ENCODE assay signal across 24 cellular contexts in the genomic region with DNA sequence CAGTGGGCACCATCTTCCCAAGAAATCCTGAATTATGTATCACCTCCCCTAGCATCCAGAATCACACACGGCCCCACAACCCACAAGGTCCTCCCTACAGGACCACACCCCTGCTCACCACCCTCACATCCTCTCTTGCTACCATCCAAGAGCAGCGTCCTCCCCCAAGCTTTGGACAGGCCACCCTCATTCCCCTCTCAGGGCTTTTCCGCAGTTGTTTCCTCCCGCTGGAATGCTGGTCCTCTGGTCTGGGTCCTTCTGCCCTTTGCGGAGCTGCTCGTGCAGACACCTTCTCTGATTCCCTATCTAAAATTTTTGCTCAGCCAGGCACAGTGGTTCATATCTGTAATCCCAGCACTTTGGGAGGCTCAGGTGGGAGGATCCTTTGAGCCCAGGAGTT. TPM values are rescaled to one million over a fixed set of nuclear protein-coding genes. Genes with fewer than 3 reads are reported as not detected.
DNase-seq lines count a peak whose midpoint lies in the region; ATAC-seq and TF ChIP-seq lines count a peak whose summit lies in the region.
"Had no signal": no experiment of that assay in that cellular context is flagged by ENCODE, and none has a peak within 500 bp of the region (broad histone marks: within the 10 kb centered on the region; RNA-seq: fewer than 3 reads in every experiment).

No MANE protein-coding gene starts in this region.

- no peak for DNase-seq in activated naive CD8-positive, alpha-beta T cell treated with anti-CD3 and anti-CD28 coated beads, Interleukin-2, amount 50 U/mL, for 24 hours
- no peak for DNase-seq in activated B cell treated with CpG ODN at 0.5 μM for 24 hours
- peak in 1 of 3 donors; percentile 21 for DNase-seq in right lobe of liver
- DNase-seq in activated T-cell treated with anti-CD3 and anti-CD28 coated beads, Interleukin-2, amount 50 U/mL, for 4 hours = no peak
- DNase-seq in sigmoid colon = no peak
- no peak for DNase-seq in head of caudate nucleus
- DNase-seq: activated CD8-positive, alpha-beta T cell treated with anti-CD3 and anti-CD28 coated beads for 36 hours; activated naive CD4-positive, alpha-beta T cell treated with Interleukin-2 at 50 U/mL for 16 hours; BE2C; COR-L47; HFFc6; kidney glomerular epithelial cell; midbrain; MV-4-11; NCI-H1694; NCI-H2171; NCI-H526; RPMI8226; stimulated activated CD4-positive, alpha-beta T cell treated with anti-CD3 and anti-CD28 coated beads, Interleukin-4, amount 100 ng/mL, for 24 hours had no signal

- H3K4me3 ChIP-seq in right lobe of liver (no peak overlapping the region), sigmoid colon (no peak overlapping the region)

- no peaks in the 10 kb centered on the region for H3K9me3 Mint-ChIP-seq in activated naive CD8-positive, alpha-beta T cell (ENCODE audit: low read depth)
- no peaks in the 10 kb centered on the region for H3K9me3 Mint-ChIP-seq in activated naive CD8-positive, alpha-beta T cell treated with anti-CD3 and anti-CD28 coated beads, Interleukin-2, amount 50 U/mL, for 24 hours
- no peaks in the 10 kb centered on the region for H3K9me3 Mint-ChIP-seq in activated B cell treated with CpG ODN at 0.5 μM for 24 hours
- H3K9me3 Mint-ChIP-seq in stimulated activated memory B cell treated with anti-CD40 and anti-IgM and Interleukin-4, amounts not matched to agents 10 μg/mL and 1 μg/mL and 100 μg/mL, for 72 hours = no peaks in the 10 kb centered on the region
- no peaks in the 10 kb centered on the region for H3K9me3 Mint-ChIP-seq in activated T-cell treated with anti-CD3 and anti-CD28 coated beads, Interleukin-2, amount 50 U/mL, for 4 hours
- H3K9me3 Mint-ChIP-seq: activated CD8-positive, alpha-beta T cell treated with anti-CD3 and anti-CD28 coated beads for 36 hours; central memory CD8-positive, alpha-beta T cell; HFFc6 had no signal

- intact Hi-C loops in activated B cell treated with CpG ODN at 0.5 μM for 24 hours (cut with micrococcal nuclease) (no loop called here), right lobe of liver (cut with DNase I) (loop anchor here (5.0 to 10.0 kb wide), 3 partner anchors 95 to 457 kb away; a partner anchor contains a TSS), sigmoid colon (cut with DNase I) (no loop called here), head of caudate nucleus (cut with DNase I) (loop anchor here (5.0 kb wide), 1 partner anchor 80 kb away; no protein-coding TSS in a partner anchor)

- WGBS in right lobe of liver (ENCODE audit: insufficient coverage, low coverage, low lambda C conversion rate, missing lambda C conversion rate) = 80% methylated on average over 3 of the region's 6 CpGs
- WGBS in sigmoid colon, 2 donors = 89 to 90% methylated on average over 6 of the region's 6 CpGs

- H3K9me3 ChIP-seq in right lobe of liver (no peaks in the 10 kb centered on the region), sigmoid colon (no peaks in the 10 kb centered on the region)
- H3K9me3 ChIP-seq: BE2C had no signal

- H3K27me3 ChIP-seq in right lobe of liver (no peaks in the 10 kb centered on the region), sigmoid colon (no peaks in the 10 kb centered on the region)
- H3K27me3 ChIP-seq: BE2C had no signal

- CTCF ChIA-PET in activated B cell treated with CpG ODN at 0.5 μM for 24 hours (lab: Charles Lee) = no interaction called here

- H3K4me1 Mint-ChIP-seq in activated naive CD8-positive, alpha-beta T cell (ENCODE audit: low read depth) = peaks cover 26% of the 10 kb centered on the region
- peaks cover 43% of the 10 kb centered on the region for H3K4me1 Mint-ChIP-seq in activated naive CD8-positive, alpha-beta T cell treated with anti-CD3 and anti-CD28 coated beads, Interleukin-2, amount 50 U/mL, for 24 hours
- peaks cover 33% of the 10 kb centered on the region for H3K4me1 Mint-ChIP-seq in activated B cell treated with CpG ODN at 0.5 μM for 24 hours
- peaks cover 36% of the 10 kb centered on the region for H3K4me1 Mint-ChIP-seq in stimulated activated memory B cell treated with anti-CD40 and anti-IgM and Interleukin-4, amounts not matched to agents 10 μg/mL and 1 μg/mL and 100 μg/mL, for 72 hours
- H3K4me1 Mint-ChIP-seq in activated T-cell treated with anti-CD3 and anti-CD28 coated beads, Interleukin-2, amount 50 U/mL, for 4 hours (ENCODE audit: low read depth) = peaks cover 28% of the 10 kb centered on the region

- peaks cover 0 to under 1% (median 0%) of the 10 kb centered on the region in 4 donors for H3K36me3 ChIP-seq in right lobe of liver
- H3K36me3 ChIP-seq in sigmoid colon = no peaks in the 10 kb centered on the region
- H3K36me3 ChIP-seq: BE2C had no signal

- ATAC-seq in activated naive CD8-positive, alpha-beta T cell treated with anti-CD3 and anti-CD28 coated beads, Interleukin-2, amount 50 U/mL, for 24 hours = no peak
- ATAC-seq in activated B cell treated with CpG ODN at 0.5 μM for 24 hours (ENCODE audit: low read depth) (no peak), right lobe of liver (no peak)
- ATAC-seq in stimulated activated memory B cell treated with anti-CD40 and anti-IgM and Interleukin-4, amounts not matched to agents 10 μg/mL and 1 μg/mL and 100 μg/mL, for 72 hours = no peak
- ATAC-seq in activated T-cell treated with anti-CD3 and anti-CD28 coated beads, Interleukin-2, amount 50 U/mL, for 4 hours = no peak
- ATAC-seq: activated CD8-positive, alpha-beta T cell treated with anti-CD3 and anti-CD28 coated beads for 36 hours; SK-N-SH treated with all-trans-retinoic acid at 6 μM for 48 hours had no signal

- H3K4me1 ChIP-seq in right lobe of liver (peaks cover 0 to 71% (median 24%) of the 10 kb centered on the region in 4 donors), sigmoid colon (peaks cover 0 to 49% (median 43%) of the 10 kb centered on the region in 4 donors)

- no peaks in the 10 kb centered on the region for H3K27me3 Mint-ChIP-seq in activated naive CD8-positive, alpha-beta T cell
- H3K27me3 Mint-ChIP-seq in activated naive CD8-positive, alpha-beta T cell treated with anti-CD3 and anti-CD28 coated beads, Interleukin-2, amount 50 U/mL, for 24 hours = no peaks in the 10 kb centered on the region
- H3K27me3 Mint-ChIP-seq in activated B cell treated with CpG ODN at 0.5 μM for 24 hours = no peaks in the 10 kb centered on the region
- no peaks in the 10 kb centered on the region for H3K27me3 Mint-ChIP-seq in stimulated activated memory B cell treated with anti-CD40 and anti-IgM and Interleukin-4, amounts not matched to agents 10 μg/mL and 1 μg/mL and 100 μg/mL, for 72 hours
- no peaks in the 10 kb centered on the region for H3K27me3 Mint-ChIP-seq in activated T-cell treated with anti-CD3 and anti-CD28 coated beads, Interleukin-2, amount 50 U/mL, for 4 hours (ENCODE audit: low read depth)
- H3K27me3 Mint-ChIP-seq: activated CD8-positive, alpha-beta T cell treated with anti-CD3 and anti-CD28 coated beads for 36 hours had no signal

- TF ChIP-seq POLR2A in right lobe of liver (IDR thresholded peaks at IDR 0.05) (no peak), sigmoid colon (IDR thresholded peaks at IDR 0.05) (no peak)

- H3K36me3 Mint-ChIP-seq in activated naive CD8-positive, alpha-beta T cell = no peaks in the 10 kb centered on the region
- no peaks in the 10 kb centered on the region for H3K36me3 Mint-ChIP-seq in activated naive CD8-positive, alpha-beta T cell treated with anti-CD3 and anti-CD28 coated beads, Interleukin-2, amount 50 U/mL, for 24 hours (ENCODE audit: low read depth)
- no peaks in the 10 kb centered on the region for H3K36me3 Mint-ChIP-seq in activated B cell treated with CpG ODN at 0.5 μM for 24 hours (ENCODE audit: low read depth)
- no peaks in the 10 kb centered on the region for H3K36me3 Mint-ChIP-seq in stimulated activated memory B cell treated with anti-CD40 and anti-IgM and Interleukin-4, amounts not matched to agents 10 μg/mL and 1 μg/mL and 100 μg/mL, for 72 hours
- no peaks in the 10 kb centered on the region for H3K36me3 Mint-ChIP-seq in activated T-cell treated with anti-CD3 and anti-CD28 coated beads, Interleukin-2, amount 50 U/mL, for 4 hours (ENCODE audit: insufficient read depth)

- no peak for TF ChIP-seq CTCF in activated B cell treated with CpG ODN at 0.5 μM for 24 hours (IDR thresholded peaks at IDR 0.05)
- no peak for TF ChIP-seq CTCF in right lobe of liver (IDR thresholded peaks at IDR 0.05)
- no peak for TF ChIP-seq CTCF in sigmoid colon (IDR thresholded peaks at IDR 0.05)

- H3K27ac Mint-ChIP-seq in activated naive CD8-positive, alpha-beta T cell = peak overlapping the region; percentile 16
- H3K27ac Mint-ChIP-seq in activated naive CD8-positive, alpha-beta T cell treated with anti-CD3 and anti-CD28 coated beads, Interleukin-2, amount 50 U/mL, for 24 hours = no peak overlapping the region
- H3K27ac Mint-ChIP-seq in activated B cell treated with CpG ODN at 0.5 μM for 24 hours = peak overlapping the region; percentile 18
- peak overlapping the region; percentile 36 for H3K27ac Mint-ChIP-seq in stimulated activated memory B cell treated with anti-CD40 and anti-IgM and Interleukin-4, amounts not matched to agents 10 μg/mL and 1 μg/mL and 100 μg/mL, for 72 hours
- H3K27ac Mint-ChIP-seq: activated CD8-positive, alpha-beta T cell treated with anti-CD3 and anti-CD28 coated beads for 36 hours; HFFc6 had no signal

- H3K27ac ChIP-seq in right lobe of liver = peak overlapping the region in 2 of 3 donors; percentile 94 to 97
- no peak overlapping the region for H3K27ac ChIP-seq in sigmoid colon
- H3K27ac ChIP-seq: VCaP had no signal

- POLR2A ChIA-PET in activated B cell treated with CpG ODN at 0.5 μM for 24 hours (lab: Charles Lee) = interaction anchor here (0.8 kb wide), 1 partner anchor 24 kb away, joined by 3 read pairs; no protein-coding TSS in a partner anchor

- TF ChIP-seq EP300 in sigmoid colon (IDR thresholded peaks at IDR 0.05) = no peak

- no peak overlapping the region for H3K4me3 Mint-ChIP-seq in activated naive CD8-positive, alpha-beta T cell
- H3K4me3 Mint-ChIP-seq in activated naive CD8-positive, alpha-beta T cell treated with anti-CD3 and anti-CD28 coated beads, Interleukin-2, amount 50 U/mL, for 24 hours = no peak overlapping the region
- no peak overlapping the region for H3K4me3 Mint-ChIP-seq in activated B cell treated with CpG ODN at 0.5 μM for 24 hours
- H3K4me3 Mint-ChIP-seq in stimulated activated memory B cell treated with anti-CD40 and anti-IgM and Interleukin-4, amounts not matched to agents 10 μg/mL and 1 μg/mL and 100 μg/mL, for 72 hours = no peak overlapping the region
- no peak overlapping the region for H3K4me3 Mint-ChIP-seq in activated T-cell treated with anti-CD3 and anti-CD28 coated beads, Interleukin-2, amount 50 U/mL, for 4 hours
- H3K4me3 Mint-ChIP-seq: activated CD8-positive, alpha-beta T cell treated with anti-CD3 and anti-CD28 coated beads for 36 hours; central memory CD8-positive, alpha-beta T cell; HFFc6 had no signal

RNA-seq across cellular contexts. Expression of a gene that starts 56.5 kb away (rescaled TPM):
- total RNA-seq in activated B cell treated with CpG ODN at 0.5 μM for 24 hours (80.6 and 82.7 TPM in 2 replicates), right lobe of liver (10 to 100 TPM; 33.0 to 59.2 (median 42.7) TPM), sigmoid colon (100 to 1,000 TPM in 2 of 4 donors, 10 to 100 TPM in 2; 72.0 to 128 (median 112) TPM)
- 100 to 1,000 TPM; 154 to 173 (median 172) TPM for total RNA-seq in activated T-cell treated with anti-CD3 and anti-CD28 coated beads, Interleukin-2, amount 50 U/mL, for 4 hours
- 10 to 100 TPM; 49.0 to 79.3 (median 68.5) TPM for polyA plus RNA-seq in sigmoid colon

Comparison
In these comparisons a context has a peak if more than half of its experiments do, and no peak if none do; other contexts are left out.
1. H3K27ac ChIP-seq: peak in right lobe of liver (2 of 3); none in sigmoid colon (0 of 4).
2. intact Hi-C loops: an anchor here in right lobe of liver (5.0 to 10.0 kb wide) and head of caudate nucleus (5.0 kb wide); none called in activated B cell treated with CpG ODN at 0.5 μM for 24 hours and sigmoid colon.